18 cellular contexts compared by ENCODE assay signal in the genomic region with DNA sequence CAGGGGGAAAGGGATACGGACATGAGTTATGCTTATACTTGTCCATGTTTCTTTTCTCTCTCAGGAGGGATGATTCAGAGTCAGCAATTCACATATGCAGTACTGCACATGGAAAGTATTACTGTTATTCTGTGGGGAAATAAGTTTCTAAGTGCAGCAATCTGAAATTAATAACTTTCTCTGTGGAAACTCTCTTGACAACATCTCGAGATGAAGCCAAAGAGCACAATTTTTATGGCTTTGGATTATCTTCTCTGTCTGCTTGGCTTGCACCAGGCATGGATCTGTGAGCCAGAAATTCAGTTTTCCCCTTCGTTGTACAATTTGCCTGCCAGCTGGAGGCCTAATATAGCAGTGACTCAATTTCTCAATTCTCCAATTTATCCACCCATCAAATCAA. TPM values are rescaled to one million over a fixed set of nuclear protein-coding genes. Genes with fewer than 3 reads are reported as not detected.
DNase-seq lines count a peak whose midpoint lies in the region; ATAC-seq and TF ChIP-seq lines count a peak whose summit lies in the region.
"Had no signal": no experiment of that assay in that cellular context is flagged by ENCODE, and none has a peak within 500 bp of the region (broad histone marks: within the 10 kb centered on the region; RNA-seq: fewer than 3 reads in every experiment).

No MANE protein-coding gene starts in this region.

- peak overlapping the region; percentile 93 for H3K27ac Mint-ChIP-seq in activated CD4-positive, alpha-beta T cell treated with anti-CD3 and anti-CD28 coated beads for 36 hours
- peak overlapping the region; percentile 37 for H3K27ac Mint-ChIP-seq in activated naive CD8-positive, alpha-beta T cell treated with anti-CD3 and anti-CD28 coated beads, Interleukin-2, amount 10 ng/mL, durations not matched to agents 7 days and 5 days
- H3K27ac Mint-ChIP-seq in mesothelial cell of epicardium = no peak overlapping the region
- H3K27ac Mint-ChIP-seq: HFFc6 had no signal

- CTCF ChIA-PET in activated CD4-positive, alpha-beta T cell treated with anti-CD3 and anti-CD28 coated beads for 36 hours (lab: Charles Lee) = interaction anchor here (0.6 to 2.5 kb wide), 4 partner anchors 11 to 196 kb away, joined by 3 to 14 read pairs (median 4); partner anchors contain the start of gene RNF14

- no peaks in the 10 kb centered on the region for H3K36me3 ChIP-seq in left ventricle myocardium inferior
- no peaks in the 10 kb centered on the region for H3K36me3 ChIP-seq in testis (ENCODE audit: low read depth, missing control alignments)

- intact Hi-C loops in activated CD4-positive, alpha-beta T cell treated with anti-CD3 and anti-CD28 coated beads for 36 hours (cut with DNase I, micrococcal nuclease) = loop anchor here (5.0 to 10.0 kb wide), 5 partner anchors 36 to 899 kb away; partner anchors contain the start of genes DELE1 (in 1 of the 2) and DIAPH1 (in 1 of the 2)
- intact Hi-C loops in left ventricle myocardium inferior (cut with micrococcal nuclease) = no loop called here
- intact Hi-C loops in testis (cut with DNase I; ENCODE audit: low total_unique reads) = no loop called here

- no peak for ATAC-seq in activated CD4-positive, alpha-beta T cell treated with anti-CD3 and anti-CD28 coated beads for 36 hours
- no peak for ATAC-seq in activated naive CD8-positive, alpha-beta T cell treated with anti-CD3 and anti-CD28 coated beads, Interleukin-2, amount 10 ng/mL, durations not matched to agents 7 days and 5 days (ENCODE audit: low read depth)
- ATAC-seq: esophagus mucosa, mucosa of descending colon, Panc1 had no signal

- TF ChIP-seq POLR2A in testis (IDR thresholded peaks at IDR 0.05) = no peak

- H3K4me3 Mint-ChIP-seq in activated CD4-positive, alpha-beta T cell treated with anti-CD3 and anti-CD28 coated beads for 36 hours = no peak overlapping the region
- no peak overlapping the region for H3K4me3 Mint-ChIP-seq in activated naive CD8-positive, alpha-beta T cell treated with anti-CD3 and anti-CD28 coated beads, Interleukin-2, amount 10 ng/mL, durations not matched to agents 7 days and 5 days
- no peak overlapping the region for H3K4me3 Mint-ChIP-seq in mesothelial cell of epicardium
- H3K4me3 Mint-ChIP-seq: HFFc6 had no signal

- WGBS in testis, 2 donors = 26 to 30% methylated on average over 3 of the region's 3 CpGs

- POLR2A ChIA-PET in activated CD4-positive, alpha-beta T cell treated with anti-CD3 and anti-CD28 coated beads for 36 hours (lab: Charles Lee) = no interaction called here
- POLR2A ChIA-PET in activated naive CD8-positive, alpha-beta T cell treated with anti-CD3 and anti-CD28 coated beads, Interleukin-2, amount 10 ng/mL, durations not matched to agents 7 days and 5 days (lab: Charles Lee) = interaction anchor here (1.0 to 2.1 kb wide), 2 partner anchors 81 to 137 kb away, joined by 3 to 7 read pairs; partner anchors contain the start of gene RNF14

- no peak for DNase-seq in activated CD4-positive, alpha-beta T cell treated with anti-CD3 and anti-CD28 coated beads for 36 hours
- no peak for DNase-seq in activated CD4-positive, alpha-beta T cell treated with anti-CD3 and anti-CD28 coated beads, Interleukin-2, amount 50 U/mL, for 48 hours
- DNase-seq in activated naive CD8-positive, alpha-beta T cell treated with anti-CD3 and anti-CD28 coated beads, Interleukin-2, amount 10 ng/mL, durations not matched to agents 7 days and 5 days = no peak
- DNase-seq in left ventricle myocardium inferior = no peak
- DNase-seq in testis = no peak
- no peak for DNase-seq in DMS79 (lab: John Stamatoyannopoulos, UW)
- no peak for DNase-seq in NCI-H128 (lab: John Stamatoyannopoulos, UW; ENCODE audit: unreplicated experiment)
- DNase-seq in mesothelial cell of epicardium (ENCODE audit: low spot score in 2 of 2, unreplicated experiment in 2 of 2) = no peak
- DNase-seq: activated CD4-positive, alpha-beta T cell treated with anti-CD3 and anti-CD28 coated beads for 4 hours; activated gamma-delta T cell treated with Interleukin-2 at 50 U/mL for 16 hours; HFFc6; NCI-H345; stimulated activated naive CD4-positive, alpha-beta T cell; T-helper 1 cell had no signal

- no peak for TF ChIP-seq CTCF in left ventricle myocardium inferior (IDR thresholded peaks at IDR 0.05; ENCODE audit: borderline replicate concordance)
- TF ChIP-seq CTCF in testis (IDR thresholded peaks at IDR 0.05) = no peak
- TF ChIP-seq CTCF in mesothelial cell of epicardium (IDR thresholded peaks at IDR 0.05; ENCODE audit: unreplicated experiment) = no peak

- H3K4me3 ChIP-seq in left ventricle myocardium inferior = no peak overlapping the region
- no peak overlapping the region for H3K4me3 ChIP-seq in testis
- H3K4me3 ChIP-seq: mucosa of descending colon had no signal

- H3K27me3 ChIP-seq in left ventricle myocardium inferior (ENCODE audit: low read depth) = no peaks in the 10 kb centered on the region
- no peaks in the 10 kb centered on the region for H3K27me3 ChIP-seq in testis

- peaks cover 3% of the 10 kb centered on the region for H3K9me3 Mint-ChIP-seq in activated CD4-positive, alpha-beta T cell treated with anti-CD3 and anti-CD28 coated beads for 36 hours (ENCODE audit: low read depth)
- no peaks in the 10 kb centered on the region for H3K9me3 Mint-ChIP-seq in activated naive CD8-positive, alpha-beta T cell treated with anti-CD3 and anti-CD28 coated beads, Interleukin-2, amount 10 ng/mL, durations not matched to agents 7 days and 5 days
- no peaks in the 10 kb centered on the region for H3K9me3 Mint-ChIP-seq in mesothelial cell of epicardium
- H3K9me3 Mint-ChIP-seq: HFFc6 had no signal

- no peaks in the 10 kb centered on the region for H3K9me3 ChIP-seq in left ventricle myocardium inferior (replicated peaks)
- H3K9me3 ChIP-seq in testis = no peaks in the 10 kb centered on the region
- H3K9me3 ChIP-seq: mucosa of descending colon had no signal

- H3K27me3 Mint-ChIP-seq in activated CD4-positive, alpha-beta T cell treated with anti-CD3 and anti-CD28 coated beads for 36 hours = no peaks in the 10 kb centered on the region
- H3K27me3 Mint-ChIP-seq in activated naive CD8-positive, alpha-beta T cell treated with anti-CD3 and anti-CD28 coated beads, Interleukin-2, amount 10 ng/mL, durations not matched to agents 7 days and 5 days = no peaks in the 10 kb centered on the region
- H3K27me3 Mint-ChIP-seq in mesothelial cell of epicardium (ENCODE audit: low read depth) = no peaks in the 10 kb centered on the region

- H3K36me3 Mint-ChIP-seq in activated CD4-positive, alpha-beta T cell treated with anti-CD3 and anti-CD28 coated beads for 36 hours (ENCODE audit: low read depth) = peaks cover 23% of the 10 kb centered on the region
- no peaks in the 10 kb centered on the region for H3K36me3 Mint-ChIP-seq in activated naive CD8-positive, alpha-beta T cell treated with anti-CD3 and anti-CD28 coated beads, Interleukin-2, amount 10 ng/mL, durations not matched to agents 7 days and 5 days
- no peaks in the 10 kb centered on the region for H3K36me3 Mint-ChIP-seq in mesothelial cell of epicardium

- peaks cover 55% of the 10 kb centered on the region for H3K4me1 Mint-ChIP-seq in activated CD4-positive, alpha-beta T cell treated with anti-CD3 and anti-CD28 coated beads for 36 hours
- H3K4me1 Mint-ChIP-seq in activated naive CD8-positive, alpha-beta T cell treated with anti-CD3 and anti-CD28 coated beads, Interleukin-2, amount 10 ng/mL, durations not matched to agents 7 days and 5 days = peaks cover 46% of the 10 kb centered on the region
- peaks cover 23% of the 10 kb centered on the region for H3K4me1 Mint-ChIP-seq in mesothelial cell of epicardium

- H3K27ac ChIP-seq in left ventricle myocardium inferior (replicated peaks) = peak overlapping the region; percentile 95
- H3K27ac ChIP-seq in testis = peak overlapping the region; percentile 41 to 99
- H3K27ac ChIP-seq: 22Rv1 had no signal

- H3K4me1 ChIP-seq in left ventricle myocardium inferior (peaks cover 46% of the 10 kb centered on the region), testis (peaks cover 34% of the 10 kb centered on the region)

RNA-seq across cellular contexts. Expression of gene NDFIP1, which starts 2.5 kb away (rescaled TPM):
- 10 to 100 TPM; 54.9 to 86.7 TPM for total RNA-seq in activated CD4-positive, alpha-beta T cell treated with anti-CD3 and anti-CD28 coated beads for 36 hours
- total RNA-seq in activated naive CD8-positive, alpha-beta T cell treated with anti-CD3 and anti-CD28 coated beads, Interleukin-2, amount 10 ng/mL, durations not matched to agents 7 days and 5 days = 10 to 100 TPM; 59.2 to 62.3 TPM
- total RNA-seq in left ventricle myocardium inferior (62.1 TPM), testis (100 to 1,000 TPM; 292 to 319 TPM), mesothelial cell of epicardium (63.2 to 67.9 TPM (median 66.1 TPM) in 3 replicates)
- polyA plus RNA-seq in testis (ENCODE audit: insufficient read depth, low read depth, low replicate concordance) = 88.7 TPM

Comparison
In these comparisons a context has a peak if more than half of its experiments do, and no peak if none do; other contexts are left out.
1. intact Hi-C loops: an anchor here in activated CD4-positive, alpha-beta T cell treated with anti-CD3 and anti-CD28 coated beads for 36 hours (5.0 to 10.0 kb wide); none called in left ventricle myocardium inferior and testis.